ENCODE assay signal across 8 cellular contexts in genomic region chr12:121580959-121581680, GRCh38. TPM values are rescaled to one million over a fixed set of nuclear protein-coding genes. Genes with fewer than 3 reads are reported as not detected.
DNase-seq lines count a peak whose midpoint lies in the region; ATAC-seq and TF ChIP-seq lines count a peak whose summit lies in the region.

KDM2B (minus strand) TSS chr12:121581023; CDS start chr12:121580911, 112 bp downstream.

- H3K27me3 Mint-ChIP-seq in CD4-positive, alpha-beta memory T cell, result no peaks in the 10 kb centered on the region

- peaks cover 62% of the 10 kb centered on the region for H3K4me1 ChIP-seq in CD4-positive, alpha-beta memory T cell (ENCODE audit: insufficient read depth, low read length)
- H3K4me1 ChIP-seq in mononuclear cell (ENCODE audit: insufficient read depth, low read length) (peaks cover 49% of the 10 kb centered on the region), tibial artery (peaks cover 8 to 52% (median 38%) of the 10 kb centered on the region in 4 donors)

- no peak for TF ChIP-seq CTCF in tibial artery (IDR thresholded peaks at IDR 0.05)

- peak within 1 kb of the TSS; percentile 95 to 99 (median 98) for H3K4me3 Mint-ChIP-seq in CD4-positive, alpha-beta memory T cell

- peak; percentile 23 for TF ChIP-seq POLR2A in erythroblast (IDR thresholded peaks at IDR 0.05; ENCODE audit: low read length)
- no peak for TF ChIP-seq POLR2A in GM18505 (IDR thresholded peaks at IDR 0.05; ENCODE audit: borderline replicate concordance, extremely low read depth, insufficient read depth, insufficient read length)

- POLR2A ChIA-PET in CD4-positive, alpha-beta memory T cell (lab: Charles Lee; ENCODE audit: partially characterized antibody), result interaction anchor here (0.6 to 10.0 kb wide), 22 partner anchors 9 to 221 kb away, joined by 3 to 254 read pairs (median 7); partner anchors contain the start of genes ORAI1, RNF34 and TMEM120B

- intact Hi-C loops in CD4-positive, alpha-beta memory T cell (cut with micrococcal nuclease), result loop anchor here (1.0 to 5.0 kb wide), 4 partner anchors 9 to 92 kb away; partner anchors contain the start of gene ORAI1
- intact Hi-C loops in tibial artery (cut with DNase I; ENCODE audit: low total_unique reads), result no loop called here

- DNase-seq in CD4-positive, alpha-beta memory T cell, result peak in 4 of 5 donors; percentile 19 to 32 (median 25)
- DNase-seq in KBM-7 (peak; percentile 49), erythroblast (lab: John Stamatoyannopoulos, UW) (peak; percentile 73 to 80), tibial artery (peak; percentile 48 to 73)
- peak; percentile 20 to 32 for DNase-seq in activated CD4-positive, alpha-beta T cell treated with anti-CD3 and anti-CD28 coated beads, Interleukin-2, amount 50 U/mL, for 48 hours

- H3K4me3 ChIP-seq in CD4-positive, alpha-beta memory T cell (ENCODE audit: low read length in 2 of 2), result peak within 1 kb of the TSS; percentile 63 to 87
- H3K4me3 ChIP-seq in mononuclear cell (ENCODE audit: low read length), result peak within 1 kb of the TSS; percentile 75
- H3K4me3 ChIP-seq in tibial artery, result peak within 1 kb of the TSS; percentile 72 to 76

- ATAC-seq in GM18505 (IDR thresholded peaks at IDR 0.05; ENCODE audit: unreplicated experiment) (no peak), HG02840 (IDR thresholded peaks at IDR 0.05; ENCODE audit: low FRiP score, unreplicated experiment) (no peak)

- peaks cover 0 to 2% (median 0%) of the 10 kb centered on the region in 8 donors for H3K9me3 Mint-ChIP-seq in CD4-positive, alpha-beta memory T cell

- H3K9me3 ChIP-seq in CD4-positive, alpha-beta memory T cell (ENCODE audit: control insufficient read depth in 1 of 2, low read length in 2 of 2), result no peaks in the 10 kb centered on the region
- H3K9me3 ChIP-seq in mononuclear cell (ENCODE audit: low read depth, low read length) (no peaks in the 10 kb centered on the region), tibial artery (no peaks in the 10 kb centered on the region)

- peak within 1 kb of the TSS; percentile 71 for H3K27ac ChIP-seq in CD4-positive, alpha-beta memory T cell (ENCODE audit: low read depth, low read length)
- peak within 1 kb of the TSS; percentile 74 to 86 for H3K27ac ChIP-seq in tibial artery

- CTCF ChIA-PET in CD4-positive, alpha-beta memory T cell (lab: Charles Lee; ENCODE audit: partially characterized antibody), result interaction anchor here (0.7 to 9.4 kb wide), 10 partner anchors 14 to 100 kb away, joined by 3 to 107 read pairs (median 10); partner anchors contain the start of gene ORAI1

- no peaks in the 10 kb centered on the region for H3K27me3 ChIP-seq in CD4-positive, alpha-beta memory T cell (ENCODE audit: insufficient read depth, low read length)
- H3K27me3 ChIP-seq in mononuclear cell (ENCODE audit: insufficient read depth, low read length), result no peaks in the 10 kb centered on the region
- H3K27me3 ChIP-seq in tibial artery, result no peaks in the 10 kb centered on the region

- in situ Hi-C loops in KBM-7 (cut with MboI; ENCODE audit: low pct_unique_long_range_greater_than_20kb, low sequenced_read_pairs), result no loop called here

- H3K4me1 Mint-ChIP-seq in CD4-positive, alpha-beta memory T cell, result peaks cover 22 to 58% (median 44%) of the 10 kb centered on the region in 4 donors

- H3K36me3 Mint-ChIP-seq in CD4-positive, alpha-beta memory T cell, result peaks cover 0 to 21% of the 10 kb centered on the region in 2 donors

- H3K27ac Mint-ChIP-seq in CD4-positive, alpha-beta memory T cell, result peak within 1 kb of the TSS; percentile 92 to 99 (median 98)

- H3K36me3 ChIP-seq in CD4-positive, alpha-beta memory T cell (ENCODE audit: insufficient read depth, low read length), result no peaks in the 10 kb centered on the region
- H3K36me3 ChIP-seq in tibial artery, result no peaks in the 10 kb centered on the region

RNA-seq across cellular contexts. Expression of gene KDM2B, which starts in this region (rescaled TPM):
- 100 to 1,000 TPM in 1 of 2 experiments, 10 to 100 TPM in 1; 98.7 to 101 TPM for total RNA-seq in CD4-positive, alpha-beta memory T cell
- polyA plus RNA-seq in CD4-positive, alpha-beta memory T cell, result 10 to 100 TPM in 1 of 2 donors, 1 to 10 TPM in 1; 7.7 to 20.6 TPM
- total RNA-seq in mononuclear cell, result 63.7 TPM

Comparison
In these comparisons a context has a peak if more than half of its experiments do, and no peak if none do; other contexts are left out.
1. DNase-seq: peak in every context shown above with its lines; median percentile 76 in erythroblast; 60 in tibial artery; 49 in KBM-7; 26 in activated CD4-positive, alpha-beta T cell treated with anti-CD3 and anti-CD28 coated beads, Interleukin-2, amount 50 U/mL, for 48 hours; 25 in CD4-positive, alpha-beta memory T cell.